8 cellular contexts compared by ENCODE assay signal in genomic region chr12:67482751-67483661, GRCh38.
A peak's percentile ranks its signal among the peaks of the same experiment; 100 is the strongest.
DNase-seq lines count a peak whose midpoint lies in the region; ATAC-seq and TF ChIP-seq lines count a peak whose summit lies in the region.

No MANE protein-coding gene starts in this region.

- no peak for TF ChIP-seq POLR2A in tibial nerve (IDR thresholded peaks at IDR 0.05)

- H3K9me3 ChIP-seq in osteoblast (ENCODE audit: low read depth, low read length) (peaks cover 3% of the 10 kb centered on the region), tibial nerve (peaks cover 0 to 7% (median 0%) of the 10 kb centered on the region in 4 donors)

- no peak for TF ChIP-seq CTCF in osteoblast (IDR thresholded peaks at IDR 0.05; ENCODE audit: extremely low read depth, low read depth, low read length)
- TF ChIP-seq CTCF in tibial nerve (IDR thresholded peaks at IDR 0.05): no peak

- 42 to 55% methylated on average over 6 of the region's 6 CpGs for WGBS in tibial nerve, 2 donors

- H3K4me1 ChIP-seq in osteoblast (ENCODE audit: insufficient read depth, low read length) (no peaks in the 10 kb centered on the region), tibial nerve (peaks cover 0 to 18% (median 6%) of the 10 kb centered on the region in 4 donors)

- H2AFZ ChIP-seq in osteoblast (ENCODE audit: low read length): no peak overlapping the region

- H3K36me3 ChIP-seq in osteoblast (ENCODE audit: insufficient read depth, low read length) (no peaks in the 10 kb centered on the region), tibial nerve (no peaks in the 10 kb centered on the region)

- H3K27me3 ChIP-seq in osteoblast (ENCODE audit: insufficient read depth, low read length): no peaks in the 10 kb centered on the region
- H3K27me3 ChIP-seq in tibial nerve: no peaks in the 10 kb centered on the region

- H4K20me1 ChIP-seq in osteoblast (ENCODE audit: insufficient read depth, low read length): no peaks in the 10 kb centered on the region

- peak; percentile 81 for ATAC-seq in GM21576 (IDR thresholded peaks at IDR 0.05; ENCODE audit: unreplicated experiment)

- H3K79me2 ChIP-seq in osteoblast (ENCODE audit: insufficient read depth, low read length): no peaks in the 10 kb centered on the region

- no peak for TF ChIP-seq EP300 in tibial nerve (IDR thresholded peaks at IDR 0.05)

- H3K4me3 ChIP-seq in osteoblast (ENCODE audit: insufficient read depth, low read length) (no peak overlapping the region), tibial nerve (no peak overlapping the region)

- peak; percentile 82 for DNase-seq in DMS153 treated with DMSO at 0.1 percent for 48 hours (lab: John Stamatoyannopoulos, UW; ENCODE audit: unreplicated experiment)
- DNase-seq in MV-4-11 (lab: John Stamatoyannopoulos, UW): peak; percentile 93
- peak; percentile 68 to 73 for DNase-seq in activated CD4-positive, alpha-beta T cell treated with anti-CD3 and anti-CD28 coated beads for 4 hours
- DNase-seq in effector CD4-positive, alpha-beta T cell: peak; percentile 71
- peak; percentile 73 for DNase-seq in osteoblast (ENCODE audit: insufficient read length, low spot score, missing footprints)
- DNase-seq in tibial nerve (ENCODE audit: low spot score in 2 of 2): peak; percentile 55 to 69
- no peak for DNase-seq in NCI-H526 treated with DMSO at 0.1 percent for 48 hours (lab: John Stamatoyannopoulos, UW)

- no peak overlapping the region for H3K4me2 ChIP-seq in osteoblast (ENCODE audit: insufficient read depth, low read length)

- H3K27ac ChIP-seq in osteoblast (ENCODE audit: low read depth, low read length): no peak overlapping the region
- no peak overlapping the region for H3K27ac ChIP-seq in tibial nerve
